In the genomic region with DNA sequence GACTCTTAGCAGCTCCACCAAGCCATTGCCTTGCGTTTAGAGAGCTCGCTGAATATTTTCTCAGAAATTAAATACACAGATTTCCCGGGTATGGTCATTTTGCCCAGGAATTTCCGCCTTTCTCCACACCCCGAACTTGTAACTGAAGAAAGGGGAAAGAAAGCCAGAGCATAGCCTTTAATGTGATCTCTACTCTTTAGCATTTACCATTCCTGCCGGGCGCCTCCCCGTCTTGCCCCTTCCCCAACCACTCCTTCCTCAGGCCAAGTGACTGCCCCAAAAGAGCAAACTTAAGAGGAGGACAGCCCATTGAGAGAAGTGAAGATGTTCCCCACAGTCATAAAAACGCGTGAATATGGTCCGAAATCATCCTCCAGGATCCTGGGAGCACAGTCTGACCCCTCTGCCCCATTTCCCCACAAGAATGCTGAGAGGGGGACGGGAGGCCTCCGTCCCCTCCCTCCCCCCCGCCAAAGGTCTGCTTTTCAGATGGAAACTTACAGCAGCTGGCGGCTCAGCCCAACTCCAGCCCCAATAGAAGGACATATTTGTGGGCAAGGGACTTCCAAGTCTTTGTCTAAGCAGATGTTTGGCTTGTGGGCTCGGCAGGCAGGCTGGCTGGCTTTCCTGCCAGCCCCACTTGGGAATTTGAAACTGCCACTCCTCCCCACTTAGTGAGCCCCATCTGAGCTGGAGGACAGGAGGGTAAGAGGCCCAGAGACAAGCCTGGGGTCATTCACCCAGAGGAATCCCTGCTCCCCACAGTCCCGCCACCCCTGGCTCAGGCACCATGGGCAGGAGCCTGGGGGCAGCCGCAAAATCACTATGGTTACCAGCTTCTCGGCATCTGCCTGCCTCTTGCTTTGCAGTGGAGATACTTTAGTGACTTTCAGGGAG, we compare ENCODE assay signal across 12 cellular contexts. TPM values are rescaled to one million over a fixed set of nuclear protein-coding genes. Genes with fewer than 3 reads are reported as not detected.
DNase-seq lines count a peak whose midpoint lies in the region; ATAC-seq and TF ChIP-seq lines count a peak whose summit lies in the region.
"Had no signal": no experiment of that assay in that cellular context is flagged by ENCODE, and none has a peak within 500 bp of the region (broad histone marks: within the 10 kb centered on the region; RNA-seq: fewer than 3 reads in every experiment).

No MANE protein-coding gene starts in this region.

- H3K27me3 ChIP-seq in subcutaneous abdominal adipose tissue (ENCODE audit: control insufficient read depth in 5 of 5, insufficient read depth in 4 of 5, low read length in 5 of 5) = no peaks in the 10 kb centered on the region

- DNase-seq in HCEC 1CT = peak; percentile 86
- DNase-seq in astrocyte of the spinal cord (ENCODE audit: low read depth, low spot score) = peak; percentile 96
- DNase-seq in iPS-NIHi7 (ENCODE audit: extremely low spot score) = peak; percentile 28
- DNase-seq in activated effector memory CD4-positive, alpha-beta T cell treated with Interleukin-2 at 50 U/mL for 16 hours = no peak
- no peak for DNase-seq in G401 (ENCODE audit: low spot score)
- DNase-seq: activated CD4-positive, alpha-beta T cell treated with anti-CD3 and anti-CD28 coated beads for 36 hours; effector CD8-positive, alpha-beta T cell; NCI-H446 treated with DMSO at 0.1 percent for 48 hours had no signal

- in situ Hi-C loops in astrocyte of the spinal cord (cut with HindIII; ENCODE audit: low sequenced_read_pairs) (no loop called here), G401 (cut with HindIII; ENCODE audit: low sequenced_read_pairs) (no loop called here)

- no peak for TF ChIP-seq CTCF in astrocyte of the spinal cord (IDR thresholded peaks at IDR 0.05; ENCODE audit: low read depth, low read length)

- peak overlapping the region; percentile 80 for H3K27ac ChIP-seq in subcutaneous abdominal adipose tissue (ENCODE audit: low read depth, low read length)

- H3K4me1 ChIP-seq in subcutaneous abdominal adipose tissue (ENCODE audit: control insufficient read depth in 5 of 5, insufficient read depth in 5 of 5, low read length in 5 of 5) = peaks cover 19 to 92% (median 85%) of the 10 kb centered on the region in 5 donors

- no peaks in the 10 kb centered on the region for H3K9me3 ChIP-seq in subcutaneous abdominal adipose tissue (ENCODE audit: control insufficient read depth in 5 of 5, low read length in 5 of 5)

- ATAC-seq in HG03439 (IDR thresholded peaks at IDR 0.05; ENCODE audit: unreplicated experiment) (no peak), HG02884 (IDR thresholded peaks at IDR 0.05; ENCODE audit: unreplicated experiment) (no peak)
- ATAC-seq: activated CD4-positive, alpha-beta T cell treated with anti-CD3 and anti-CD28 coated beads for 36 hours; stimulated activated memory B cell treated with anti-CD40 and anti-IgM and Interleukin-4, amounts not matched to agents 10 μg/mL and 1 μg/mL and 100 μg/mL, for 72 hours had no signal

- peak overlapping the region in 3 of 5 donors; percentile 7 to 31 (median 20) for H3K9ac ChIP-seq in subcutaneous abdominal adipose tissue (ENCODE audit: low read length in 5 of 5)

- H3K36me3 ChIP-seq in subcutaneous abdominal adipose tissue (ENCODE audit: control insufficient read depth in 5 of 5, insufficient read depth in 5 of 5, low read length in 5 of 5) = peaks cover 0 to 57% (median 44%) of the 10 kb centered on the region in 5 donors

- H3K4me3 ChIP-seq in astrocyte of the spinal cord (ENCODE audit: low read depth, low read length) = no peak overlapping the region
- peak overlapping the region in 2 of 5 donors; percentile 15 to 44 for H3K4me3 ChIP-seq in subcutaneous abdominal adipose tissue (ENCODE audit: low read depth in 1 of 5, low read length in 5 of 5)

RNA-seq across cellular contexts. Expression of gene LMCD1, which starts 53.4 kb away (rescaled TPM):
- 11.3 and 26.1 TPM in 2 replicates for total RNA-seq in G401 (2014; rRNA removed; shearing (Covaris generic))

Comparison
In these comparisons a context has a peak if more than half of its experiments do, and no peak if none do; other contexts are left out.
1. DNase-seq: peak in HCEC 1CT (single experiment), astrocyte of the spinal cord (single experiment) and iPS-NIHi7 (single experiment); none in activated effector memory CD4-positive, alpha-beta T cell treated with Interleukin-2 at 50 U/mL for 16 hours (single experiment) and G401 (single experiment).